ENCODE assay signal across 8 cellular contexts in the genomic region with DNA sequence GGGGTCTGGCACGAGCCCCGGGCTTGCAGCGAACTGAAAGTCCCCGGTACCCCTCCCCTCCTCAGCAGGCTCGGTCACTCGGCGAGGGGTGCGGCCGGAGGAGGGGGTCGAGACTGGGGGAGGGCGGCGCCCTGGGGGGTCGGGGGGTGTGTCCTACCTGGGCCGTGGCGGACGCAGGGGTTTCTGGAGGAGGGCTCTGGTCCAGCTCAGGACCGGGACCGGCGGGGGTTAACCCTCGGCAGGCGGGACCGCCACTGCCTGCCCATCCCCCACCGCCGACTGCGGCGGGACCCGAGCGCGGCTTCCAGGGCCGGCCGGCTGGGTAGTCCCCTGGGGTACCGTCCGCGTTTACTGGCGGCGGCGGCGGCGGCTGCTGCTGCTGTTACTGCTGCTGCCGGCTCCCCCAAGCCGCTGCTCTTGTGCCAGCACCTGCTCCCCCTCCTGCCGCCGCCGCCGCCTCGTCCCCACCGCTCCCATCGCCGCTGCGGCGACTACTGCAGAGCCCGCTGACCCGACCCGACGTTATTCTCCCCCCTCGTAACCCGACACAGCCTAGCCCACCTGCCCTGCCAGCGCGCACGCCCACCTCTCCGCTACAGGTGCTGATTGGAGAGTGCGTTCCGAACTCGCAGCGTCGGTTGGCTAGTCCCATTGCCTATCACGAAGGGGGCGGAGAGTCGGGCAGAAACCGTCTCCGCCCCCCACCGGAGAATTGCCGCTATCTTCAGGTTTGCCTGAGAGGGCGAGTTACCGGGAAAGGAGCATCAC. TPM values are rescaled to one million over a fixed set of nuclear protein-coding genes. Genes with fewer than 3 reads are reported as not detected.
DNase-seq lines count a peak whose midpoint lies in the region; ATAC-seq and TF ChIP-seq lines count a peak whose summit lies in the region.

A gene (minus strand): TSS at position 498 of the 768 bp plus-strand sequence. CDS start 42,161 bp downstream, outside the sequence.

- 0% methylated on average over 46 to 75 of the region's 75 CpGs for WGBS in adipose tissue, 3 donors
- 0 to 1% (median 0%) methylated on average over 40 to 75 of the region's 75 CpGs for WGBS in heart left ventricle, 4 donors

- peaks cover 9% of the 10 kb centered on the region for H3K27me3 Mint-ChIP-seq in type B pancreatic cell

- peak within 1 kb of the TSS; percentile 99 for H3K4me3 Mint-ChIP-seq in type B pancreatic cell

- H3K9me3 Mint-ChIP-seq in type B pancreatic cell = no peaks in the 10 kb centered on the region

- peaks cover 9% of the 10 kb centered on the region for H3K4me1 Mint-ChIP-seq in type B pancreatic cell (ENCODE audit: unreplicated experiment)

- H3K36me3 Mint-ChIP-seq in type B pancreatic cell = no peaks in the 10 kb centered on the region

- peak; percentile 62 to 96 for TF ChIP-seq POLR2A in heart left ventricle (IDR thresholded peaks at IDR 0.05)

- TF ChIP-seq CTCF in GM12875 (IDR thresholded peaks at IDR 0.05; ENCODE audit: borderline replicate concordance, insufficient read depth, low read depth, low read length) = no peak
- peak in 5 of 12 donors; percentile 17 to 43 (median 28) for TF ChIP-seq CTCF in heart left ventricle (IDR thresholded peaks at IDR 0.05)
- no peak for TF ChIP-seq CTCF in type B pancreatic cell (conservative IDR thresholded peaks at IDR 0.05)

- H3K27ac Mint-ChIP-seq in type B pancreatic cell = peak within 1 kb of the TSS; percentile 86

- peak; percentile 98 for DNase-seq in NCI-H1436 (lab: John Stamatoyannopoulos, UW)
- peak; percentile 97 for DNase-seq in T follicular helper cell (ENCODE audit: low read depth)
- peak; percentile 99 for DNase-seq in heart left ventricle
- peak; percentile 98 for DNase-seq in pons (ENCODE audit: low spot score)
- peak; percentile 99 for DNase-seq in type B pancreatic cell (ENCODE audit: extremely low spot score, unreplicated experiment)

- no peaks in the 10 kb centered on the region for H3K36me3 ChIP-seq in heart left ventricle

- H3K4me3 ChIP-seq in GM12875 (ENCODE audit: low read depth, low read length) (peak within 1 kb of the TSS; percentile 93), heart left ventricle (peak within 1 kb of the TSS; percentile 67 to 98 (median 94))

- intact Hi-C loops in heart left ventricle (cut with DNase I) = loop anchor here in 8 of 10 donors (2.0 to 10.0 kb wide), 5 partner anchors 116 to 648 kb away; a partner anchor contains a TSS

- ATAC-seq in HG02798 (IDR thresholded peaks at IDR 0.05; ENCODE audit: poor library complexity, unreplicated experiment) (peak; percentile 96), heart left ventricle (peak; percentile 99 to 100 (median 99))

- peak within 1 kb of the TSS; percentile 12 for H3K27ac ChIP-seq in adipose tissue (ENCODE audit: low read depth, low read length)
- H3K27ac ChIP-seq in heart left ventricle = peak within 1 kb of the TSS; percentile 69 to 93 (median 90)

- H3K4me1 ChIP-seq in heart left ventricle = peaks cover 0 to 43% (median 16%) of the 10 kb centered on the region in 12 donors

- H3K27me3 ChIP-seq in heart left ventricle = no peaks in the 10 kb centered on the region

- H3K9me3 ChIP-seq in heart left ventricle = no peaks in the 10 kb centered on the region

RNA-seq across cellular contexts. Expression of the gene that starts here (rescaled TPM):
- polyA plus RNA-seq in adipose tissue (1 to 10 TPM; 1.0 to 5.6 (median 3.5) TPM), heart left ventricle (1 to 10 TPM; 4.9 to 7.7 TPM)
- total RNA-seq in heart left ventricle (10 to 100 TPM; 15.1 to 27.9 (median 21.5) TPM), type B pancreatic cell (ENCODE audit: low replicate concordance) (8.0 and 16.1 TPM in 2 replicates)

Comparison
In these comparisons a context has a peak if more than half of its experiments do, and no peak if none do; other contexts are left out.
1. Peak in every context shown above with its lines: DNase-seq, ATAC-seq, H3K4me3 ChIP-seq and H3K27ac ChIP-seq.